In the genomic region with DNA sequence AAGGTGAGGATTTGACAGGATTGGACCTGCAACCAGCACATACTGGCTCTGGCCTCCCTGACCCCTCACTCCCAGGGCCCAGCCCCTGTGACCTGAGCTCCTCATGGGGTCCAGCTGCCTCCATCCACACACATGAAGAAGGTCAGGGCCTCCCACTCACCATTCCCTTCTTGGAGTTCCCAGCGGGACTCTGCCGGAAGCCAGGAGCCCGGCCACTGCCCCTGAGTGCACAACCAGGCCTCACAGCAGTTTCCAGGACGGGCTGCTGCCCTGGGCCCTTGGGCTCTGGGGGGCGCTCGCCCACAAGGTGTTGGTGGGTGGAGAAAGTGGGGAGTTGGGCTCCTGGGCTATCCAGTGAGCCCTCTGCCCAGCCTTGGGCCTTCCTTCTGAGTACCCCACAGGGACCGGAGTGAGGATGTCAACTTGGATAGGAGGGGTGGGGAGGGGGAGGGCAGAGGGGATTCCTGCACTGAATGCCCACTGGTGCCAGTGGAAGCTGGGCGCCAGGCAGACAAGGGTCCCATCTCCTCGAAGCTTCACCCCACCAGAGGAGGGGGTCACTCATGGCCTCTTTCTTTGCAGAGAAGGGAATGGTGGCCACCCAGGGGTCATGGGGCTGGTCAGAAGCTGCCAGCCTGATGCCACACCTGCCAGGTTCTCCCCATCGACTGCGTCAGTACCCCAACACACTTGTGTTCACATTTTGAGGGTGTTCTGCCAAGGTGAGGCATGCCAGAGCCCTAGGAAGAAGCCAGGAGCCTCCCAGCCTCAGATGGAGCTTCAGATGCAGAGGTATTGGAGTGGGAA, we compare ENCODE assay signal across 18 cellular contexts.
DNase-seq lines count a peak whose midpoint lies in the region; ATAC-seq and TF ChIP-seq lines count a peak whose summit lies in the region.
"Had no signal": no experiment of that assay in that cellular context is flagged by ENCODE, and none has a peak within 500 bp of the region (broad histone marks: within the 10 kb centered on the region; RNA-seq: fewer than 3 reads in every experiment).

No MANE protein-coding gene starts in this region.

- H3K79me2 ChIP-seq in neural progenitor cell (ENCODE audit: low read depth) = no peaks in the 10 kb centered on the region

- no peaks in the 10 kb centered on the region for H3K27me3 ChIP-seq in colonic mucosa
- H3K27me3 ChIP-seq in neural progenitor cell = no peaks in the 10 kb centered on the region
- H3K27me3 ChIP-seq in vagina = no peaks in the 10 kb centered on the region

- H2AFZ ChIP-seq in neural progenitor cell (replicated peaks) = no peak overlapping the region

- intact Hi-C loops in natural killer cell (cut with micrococcal nuclease) = no loop called here
- intact Hi-C loops in colonic mucosa (cut with DNase I) = no loop called here
- intact Hi-C loops in vagina (cut with DNase I) = no loop called here

- TF ChIP-seq CTCF in natural killer cell (IDR thresholded peaks at IDR 0.05) = no peak
- no peak for TF ChIP-seq CTCF in colonic mucosa (IDR thresholded peaks at IDR 0.05)
- TF ChIP-seq CTCF in neural progenitor cell (IDR thresholded peaks at IDR 0.05) = no peak
- TF ChIP-seq CTCF in vagina (IDR thresholded peaks at IDR 0.05) = no peak

- H4K20me1 ChIP-seq in neural progenitor cell (ENCODE audit: low read depth) = no peaks in the 10 kb centered on the region

- H3K27me3 Mint-ChIP-seq in natural killer cell treated with Interleukin-12 subunit alpha and Interleukin-12 subunit beta and Interleukin-15 and Interleukin-18, amount 100 ng/mL, for 72 hours = peaks cover 5 to 10% of the 10 kb centered on the region in 2 donors
- H3K27me3 Mint-ChIP-seq in natural killer cell (ENCODE audit: low read depth in 2 of 2) (no peaks in the 10 kb centered on the region), neural progenitor cell (ENCODE audit: insufficient read depth, low read depth) (peaks cover 17% of the 10 kb centered on the region)

- H3K9me3 ChIP-seq in colonic mucosa (no peaks in the 10 kb centered on the region), neural progenitor cell (ENCODE audit: low read depth) (no peaks in the 10 kb centered on the region), vagina (no peaks in the 10 kb centered on the region)
- H3K9me3 ChIP-seq: mucosa of descending colon had no signal

- no peak for ATAC-seq in natural killer cell treated with Interleukin-12 subunit alpha and Interleukin-12 subunit beta and Interleukin-15 and Interleukin-18, amount 100 ng/mL, for 72 hours
- ATAC-seq in natural killer cell = no peak
- ATAC-seq: right cardiac atrium; stimulated activated naive CD8-positive, alpha-beta T cell treated with anti-CD3 and anti-CD28 coated beads, Interleukin-15, amount 100 ng/mL, for 72 hours had no signal

- no peaks in the 10 kb centered on the region for H3K4me1 ChIP-seq in colonic mucosa
- H3K4me1 ChIP-seq in neural progenitor cell = no peaks in the 10 kb centered on the region
- no peaks in the 10 kb centered on the region for H3K4me1 ChIP-seq in vagina

- H3K4me3 Mint-ChIP-seq in natural killer cell treated with Interleukin-12 subunit alpha and Interleukin-12 subunit beta and Interleukin-15 and Interleukin-18, amount 100 ng/mL, for 72 hours = no peak overlapping the region
- H3K4me3 Mint-ChIP-seq in natural killer cell = no peak overlapping the region
- H3K4me3 Mint-ChIP-seq in neural progenitor cell = no peak overlapping the region
- H3K4me3 Mint-ChIP-seq: stimulated activated naive CD8-positive, alpha-beta T cell treated with anti-CD3 and anti-CD28 coated beads, Interleukin-15, amount 100 ng/mL, for 72 hours had no signal

- H3K36me3 Mint-ChIP-seq in natural killer cell treated with Interleukin-12 subunit alpha and Interleukin-12 subunit beta and Interleukin-15 and Interleukin-18, amount 100 ng/mL, for 72 hours = no peaks in the 10 kb centered on the region
- H3K36me3 Mint-ChIP-seq in natural killer cell (no peaks in the 10 kb centered on the region), neural progenitor cell (no peaks in the 10 kb centered on the region)

- H3K36me3 ChIP-seq in colonic mucosa (no peaks in the 10 kb centered on the region), neural progenitor cell (no peaks in the 10 kb centered on the region), vagina (no peaks in the 10 kb centered on the region)

- no peak overlapping the region for H3K27ac Mint-ChIP-seq in natural killer cell treated with Interleukin-12 subunit alpha and Interleukin-12 subunit beta and Interleukin-15 and Interleukin-18, amount 100 ng/mL, for 72 hours
- no peak overlapping the region for H3K27ac Mint-ChIP-seq in natural killer cell
- peak overlapping the region; percentile 88 for H3K27ac Mint-ChIP-seq in neural progenitor cell
- H3K27ac Mint-ChIP-seq: stimulated activated naive CD8-positive, alpha-beta T cell treated with anti-CD3 and anti-CD28 coated beads, Interleukin-15, amount 100 ng/mL, for 72 hours had no signal

- no peak for TF ChIP-seq POLR2A in vagina (IDR thresholded peaks at IDR 0.05)

- H3K27ac ChIP-seq in colonic mucosa = no peak overlapping the region
- no peak overlapping the region for H3K27ac ChIP-seq in neural progenitor cell
- no peak overlapping the region for H3K27ac ChIP-seq in vagina

- peaks cover 5 to 8% of the 10 kb centered on the region in 2 donors for H3K4me1 Mint-ChIP-seq in natural killer cell treated with Interleukin-12 subunit alpha and Interleukin-12 subunit beta and Interleukin-15 and Interleukin-18, amount 100 ng/mL, for 72 hours (ENCODE audit: low read depth in 2 of 2)
- H3K4me1 Mint-ChIP-seq in natural killer cell (peaks cover 0 to 9% of the 10 kb centered on the region in 2 donors), neural progenitor cell (peaks cover 27% of the 10 kb centered on the region)
- H3K4me1 Mint-ChIP-seq: stimulated activated naive CD8-positive, alpha-beta T cell treated with anti-CD3 and anti-CD28 coated beads, Interleukin-15, amount 100 ng/mL, for 72 hours had no signal

- H3K4me2 ChIP-seq in neural progenitor cell = no peak overlapping the region

- peak; percentile 25 for DNase-seq in natural killer cell treated with Interleukin-12 subunit alpha and Interleukin-12 subunit beta and Interleukin-15 and Interleukin-18, amount 100 ng/mL, for 72 hours (ENCODE audit: low spot score)
- DNase-seq in natural killer cell = no peak
- DNase-seq in colonic mucosa = peak; percentile 14
- no peak for DNase-seq in neural progenitor cell (ENCODE audit: low spot score)
- DNase-seq in vagina (ENCODE audit: extremely low spot score in 2 of 2) = peak; percentile 77 to 93
- no peak for DNase-seq in glomerular visceral epithelial cell (ENCODE audit: extremely low spot score)
- no peak for DNase-seq in dermis blood vessel endothelial cell
- no peak for DNase-seq in medulla oblongata (ENCODE audit: extremely low spot score)
- DNase-seq: activated CD4-positive, alpha-beta T cell treated with anti-CD3 and anti-CD28 coated beads, Interleukin-2, amount 50 U/mL, for 1 hour; caudate nucleus; DMS79 treated with DMSO at 0.1 percent for 48 hours; GOT3; hippocampal formation; kidney; NCI-H187 treated with DMSO at 0.1 percent for 48 hours; stimulated activated naive CD8-positive, alpha-beta T cell treated with anti-CD3 and anti-CD28 coated beads, Interleukin-15, amount 100 ng/mL, for 72 hours had no signal

- H3K9ac ChIP-seq in colonic mucosa (ENCODE audit: low read depth in 2 of 2, low read length in 2 of 2) (no peak overlapping the region), neural progenitor cell (no peak overlapping the region)

- H3K9me3 Mint-ChIP-seq in natural killer cell treated with Interleukin-12 subunit alpha and Interleukin-12 subunit beta and Interleukin-15 and Interleukin-18, amount 100 ng/mL, for 72 hours = no peaks in the 10 kb centered on the region
- H3K9me3 Mint-ChIP-seq in natural killer cell = peaks cover 0 to 6% of the 10 kb centered on the region in 2 donors
- no peaks in the 10 kb centered on the region for H3K9me3 Mint-ChIP-seq in neural progenitor cell
- H3K9me3 Mint-ChIP-seq: stimulated activated naive CD8-positive, alpha-beta T cell treated with anti-CD3 and anti-CD28 coated beads, Interleukin-15, amount 100 ng/mL, for 72 hours had no signal

- H3K4me3 ChIP-seq in colonic mucosa (no peak overlapping the region), neural progenitor cell (no peak overlapping the region), vagina (no peak overlapping the region)
- H3K4me3 ChIP-seq: mucosa of descending colon had no signal

- H3F3A ChIP-seq in neural progenitor cell (ENCODE audit: low read depth) = no peaks in the 10 kb centered on the region

Comparison
In these comparisons a context has a peak if more than half of its experiments do, and no peak if none do; other contexts are left out.
1. DNase-seq: peak in natural killer cell treated with Interleukin-12 subunit alpha and Interleukin-12 subunit beta and Interleukin-15 and Interleukin-18, amount 100 ng/mL, for 72 hours (single experiment), colonic mucosa (single experiment) and vagina (2 of 2); none in natural killer cell (single experiment), neural progenitor cell (single experiment), glomerular visceral epithelial cell (single experiment), dermis blood vessel endothelial cell (single experiment) and medulla oblongata (single experiment).